ENCODE assay signal across 22 cellular contexts in genomic region chr9:7374966-7375650, GRCh38.
DNase-seq lines count a peak whose midpoint lies in the region; ATAC-seq lines count a peak whose summit lies in the region.
"Had no signal": no experiment of that assay in that cellular context is flagged by ENCODE, and none has a peak within 500 bp of the region (broad histone marks: within the 10 kb centered on the region; RNA-seq: fewer than 3 reads in every experiment).

No MANE protein-coding gene starts in this region.

- no peak for ATAC-seq in activated CD8-positive, alpha-beta T cell treated with anti-CD3 and anti-CD28 coated beads, Interleukin-2, amount 10 ng/mL, durations not matched to agents 7 days and 5 days
- ATAC-seq: naive thymus-derived CD8-positive, alpha-beta T cell; pancreas; Right ventricle myocardium inferior; sciatic nerve had no signal

- H3K27ac ChIP-seq in CD8-positive, alpha-beta memory T cell (ENCODE audit: low read depth, low read length), result no peak overlapping the region
- no peak overlapping the region for H3K27ac ChIP-seq in substantia nigra (ENCODE audit: low read depth, low read length, poor library complexity, severe bottlenecking)
- H3K27ac ChIP-seq: BLaER1 treated with 17β-estradiol and CSF1 and Interleukin-3, amounts not matched to agents 10 nM and 100 nM; GM23248; pancreas; vagina had no signal

- H3K36me3 Mint-ChIP-seq in activated CD8-positive, alpha-beta T cell treated with anti-CD3 and anti-CD28 coated beads, Interleukin-2, amount 10 ng/mL, durations not matched to agents 7 days and 5 days (ENCODE audit: low read depth), result no peaks in the 10 kb centered on the region
- H3K36me3 Mint-ChIP-seq in CD8-positive, alpha-beta memory T cell, result no peaks in the 10 kb centered on the region
- H3K36me3 Mint-ChIP-seq: activated naive CD8-positive, alpha-beta T cell; naive thymus-derived CD8-positive, alpha-beta T cell had no signal

- H3K9me3 Mint-ChIP-seq in activated CD8-positive, alpha-beta T cell treated with anti-CD3 and anti-CD28 coated beads, Interleukin-2, amount 10 ng/mL, durations not matched to agents 7 days and 5 days (ENCODE audit: insufficient read depth), result no peaks in the 10 kb centered on the region
- no peaks in the 10 kb centered on the region for H3K9me3 Mint-ChIP-seq in CD8-positive, alpha-beta memory T cell
- H3K9me3 Mint-ChIP-seq: naive thymus-derived CD8-positive, alpha-beta T cell had no signal

- no peak overlapping the region for H3K27ac Mint-ChIP-seq in activated CD8-positive, alpha-beta T cell treated with anti-CD3 and anti-CD28 coated beads, Interleukin-2, amount 10 ng/mL, durations not matched to agents 7 days and 5 days
- no peak overlapping the region for H3K27ac Mint-ChIP-seq in CD8-positive, alpha-beta memory T cell
- H3K27ac Mint-ChIP-seq: activated naive CD8-positive, alpha-beta T cell; naive thymus-derived CD8-positive, alpha-beta T cell had no signal

- H3K4me1 ChIP-seq in CD8-positive, alpha-beta memory T cell (ENCODE audit: insufficient read depth, low read length), result no peaks in the 10 kb centered on the region
- H3K4me1 ChIP-seq: pancreas, vagina had no signal

- H3K4me3 Mint-ChIP-seq in activated CD8-positive, alpha-beta T cell treated with anti-CD3 and anti-CD28 coated beads, Interleukin-2, amount 10 ng/mL, durations not matched to agents 7 days and 5 days, result no peak overlapping the region
- no peak overlapping the region for H3K4me3 Mint-ChIP-seq in CD8-positive, alpha-beta memory T cell
- H3K4me3 Mint-ChIP-seq: activated naive CD8-positive, alpha-beta T cell; naive thymus-derived CD8-positive, alpha-beta T cell had no signal

- no peaks in the 10 kb centered on the region for H3K9me3 ChIP-seq in CD8-positive, alpha-beta memory T cell (ENCODE audit: low read length)
- H3K9me3 ChIP-seq: pancreas, vagina had no signal

- no peaks in the 10 kb centered on the region for H3K27me3 Mint-ChIP-seq in activated CD8-positive, alpha-beta T cell treated with anti-CD3 and anti-CD28 coated beads, Interleukin-2, amount 10 ng/mL, durations not matched to agents 7 days and 5 days (ENCODE audit: low read depth)
- no peaks in the 10 kb centered on the region for H3K27me3 Mint-ChIP-seq in CD8-positive, alpha-beta memory T cell

- peak; percentile 76 for DNase-seq in DMS53 treated with DMSO at 0.1 percent for 48 hours (lab: John Stamatoyannopoulos, UW; ENCODE audit: unreplicated experiment)
- DNase-seq in NCI-H1930 (lab: John Stamatoyannopoulos, UW), result peak; percentile 20 to 37
- DNase-seq in NCI-H748 treated with DMSO at 0.1 percent for 48 hours (lab: John Stamatoyannopoulos, UW), result peak; percentile 73
- peak; percentile 94 for DNase-seq in left kidney (ENCODE audit: low read depth, low spot score)
- DNase-seq in activated CD8-positive, alpha-beta T cell treated with anti-CD3 and anti-CD28 coated beads, Interleukin-2, amount 10 ng/mL, durations not matched to agents 7 days and 5 days, result no peak
- no peak for DNase-seq in CD8-positive, alpha-beta memory T cell
- no peak for DNase-seq in substantia nigra (lab: John Stamatoyannopoulos, UW)
- DNase-seq in NCI-H1436 treated with DMSO at 0.1 percent for 48 hours (lab: John Stamatoyannopoulos, UW), result no peak
- DNase-seq: ACHN; activated CD4-positive, alpha-beta T cell treated with anti-CD3 and anti-CD28 coated beads for 4 hours; cerebellar nuclear complex; DMS 273 treated with DMSO at 0.1 percent for 48 hours; GM23248; mesenchymal stem cell; naive thymus-derived CD8-positive, alpha-beta T cell; NCI-H2081 treated with DMSO at 0.1 percent for 48 hours; pancreas had no signal

- no peaks in the 10 kb centered on the region for H3K36me3 ChIP-seq in CD8-positive, alpha-beta memory T cell (ENCODE audit: insufficient read depth, low read length)
- H3K36me3 ChIP-seq: BLaER1 treated with 17β-estradiol and CSF1 and Interleukin-3, amounts not matched to agents 10 nM and 100 nM; pancreas; vagina had no signal

- no peaks in the 10 kb centered on the region for H3K4me1 Mint-ChIP-seq in activated CD8-positive, alpha-beta T cell treated with anti-CD3 and anti-CD28 coated beads, Interleukin-2, amount 10 ng/mL, durations not matched to agents 7 days and 5 days (ENCODE audit: low read depth)
- no peaks in the 10 kb centered on the region for H3K4me1 Mint-ChIP-seq in CD8-positive, alpha-beta memory T cell
- H3K4me1 Mint-ChIP-seq: naive thymus-derived CD8-positive, alpha-beta T cell had no signal

- no peak overlapping the region for H3K4me3 ChIP-seq in CD8-positive, alpha-beta memory T cell (ENCODE audit: low read length)
- H3K4me3 ChIP-seq: BLaER1 treated with 17β-estradiol and CSF1 and Interleukin-3, amounts not matched to agents 10 nM and 100 nM; GM23248; pancreas; vagina had no signal

- POLR2A ChIA-PET in activated CD8-positive, alpha-beta T cell treated with anti-CD3 and anti-CD28 coated beads, Interleukin-2, amount 10 ng/mL, durations not matched to agents 7 days and 5 days (lab: Charles Lee), result no interaction called here
- POLR2A ChIA-PET in CD8-positive, alpha-beta memory T cell (lab: Charles Lee), result no interaction called here

- H3K27me3 ChIP-seq in CD8-positive, alpha-beta memory T cell (ENCODE audit: insufficient read depth, low read length, poor library complexity, severe bottlenecking), result no peaks in the 10 kb centered on the region
- H3K27me3 ChIP-seq: BLaER1 treated with 17β-estradiol and CSF1 and Interleukin-3, amounts not matched to agents 10 nM and 100 nM; pancreas; vagina had no signal

- CTCF ChIA-PET in activated CD8-positive, alpha-beta T cell treated with anti-CD3 and anti-CD28 coated beads, Interleukin-2, amount 10 ng/mL, durations not matched to agents 7 days and 5 days (lab: Charles Lee), result interaction anchor here (0.9 kb wide), 1 partner anchor 107 kb away, joined by 3 read pairs; no protein-coding TSS in a partner anchor
- CTCF ChIA-PET in CD8-positive, alpha-beta memory T cell (lab: Charles Lee), result no interaction called here

Comparison
In these comparisons a context has a peak if more than half of its experiments do, and no peak if none do; other contexts are left out.
1. DNase-seq: peak in DMS53 treated with DMSO at 0.1 percent for 48 hours (single experiment), NCI-H1930 (2 of 2), NCI-H748 treated with DMSO at 0.1 percent for 48 hours (single experiment) and left kidney (single experiment); none in activated CD8-positive, alpha-beta T cell treated with anti-CD3 and anti-CD28 coated beads, Interleukin-2, amount 10 ng/mL, durations not matched to agents 7 days and 5 days (single experiment), CD8-positive, alpha-beta memory T cell (0 of 5), substantia nigra (0 of 49) and NCI-H1436 treated with DMSO at 0.1 percent for 48 hours (single experiment).